Comparison of ENCODE assay signal across 39 cellular contexts in genomic region chr12:133256321-133256720, GRCh38. TPM values are rescaled to one million over a fixed set of nuclear protein-coding genes. Genes with fewer than 3 reads are reported as not detected.
"Had no signal": no experiment of that assay in that cellular context is flagged by ENCODE, and none has a peak within 500 bp of the region (broad histone marks: within the 10 kb centered on the region; RNA-seq: fewer than 3 reads in every experiment).

No MANE protein-coding gene starts in this region.

- DNase-seq: activated effector memory CD4-positive, alpha-beta T cell treated with anti-CD3 and anti-CD28 coated beads, Interleukin-2, amount 50 U/mL, for 16 hours; activated effector memory CD4-positive, alpha-beta T cell treated with Interleukin-2 at 50 U/mL for 16 hours; activated gamma-delta T cell; activated gamma-delta T cell treated with Interleukin-2 at 50 U/mL for 16 hours; activated naive CD4-positive, alpha-beta T cell; activated naive CD4-positive, alpha-beta T cell treated with anti-CD3 and anti-CD28 coated beads for 36 hours; activated naive CD4-positive, alpha-beta T cell treated with anti-CD3 and anti-CD28 coated beads, Interleukin-2, amount 10 ng/mL, durations not matched to agents 7 days and 5 days; activated naive CD4-positive, alpha-beta T cell treated with anti-CD3 and anti-CD28 coated beads, Interleukin-2, amount 50 U/mL, for 16 hours; activated naive CD4-positive, alpha-beta T cell treated with Interleukin-2 at 50 U/mL for 16 hours; activated naive CD8-positive, alpha-beta T cell treated with anti-CD3 and anti-CD28 coated beads for 36 hours; activated naive CD8-positive, alpha-beta T cell treated with anti-CD3 and anti-CD28 coated beads, Interleukin-2, amount 10 ng/mL, durations not matched to agents 7 days and 5 days; activated naive CD8-positive, alpha-beta T cell treated with anti-CD3 and anti-CD28 coated beads, Interleukin-2, amount 50 U/mL, for 24 hours; activated T-cell treated with anti-CD3 and anti-CD28 coated beads, Interleukin-2, amount 50 U/mL, for 4 hours; activated T-cell treated with anti-CD3 and anti-CD28 coated beads, Interleukin-2, amount 50 U/mL, for 48 hours; activated T-cell treated with anti-CD3 and anti-CD28 coated beads, Interleukin-2, amount 50 U/mL, for 72 hours; adrenal gland; amniotic stem cell; amygdala; anterior cingulate cortex; aorta; body of pancreas; brain microvascular endothelial cell; caudate nucleus; central memory CD4-positive, alpha-beta T cell; cerebellar nuclear complex had no signal

- H3K27me3 ChIP-seq: adrenal gland, ascending aorta, body of pancreas, brain microvascular endothelial cell, breast epithelium, cardiac muscle cell had no signal

- H3K4me1 ChIP-seq: adrenal gland, ascending aorta, body of pancreas, breast epithelium had no signal

- H3K27ac ChIP-seq: adrenal gland, ascending aorta, body of pancreas, brain microvascular endothelial cell, breast epithelium, cardiac muscle cell had no signal

- H3K4me3 ChIP-seq: adrenal gland, ascending aorta, body of pancreas, breast epithelium, cardiac muscle cell had no signal

- FAIRE-seq: astrocyte, colon had no signal

- ATAC-seq: activated naive CD4-positive, alpha-beta T cell treated with anti-CD3 and anti-CD28 coated beads, Interleukin-2, amount 50 U/mL, for 72 hours; activated naive CD8-positive, alpha-beta T cell treated with anti-CD3 and anti-CD28 coated beads, Interleukin-2, amount 50 U/mL, for 24 hours; activated T-cell treated with anti-CD3 and anti-CD28 coated beads, Interleukin-2, amount 50 U/mL, for 4 hours; activated T-cell treated with anti-CD3 and anti-CD28 coated beads, Interleukin-2, amount 50 U/mL, for 72 hours; activated T-helper 17 cell treated with anti-CD3 and anti-CD28 coated beads, Interleukin-2, amount 50 U/mL, for 72 hours; body of pancreas had no signal

- H3K9me3 ChIP-seq: adrenal gland, body of pancreas had no signal

RNA-seq across cellular contexts. Expression of gene ANHX, which starts 20.6 kb away (rescaled TPM):
- total RNA-seq: activated naive CD4-positive, alpha-beta T cell treated with anti-CD3 and anti-CD28 coated beads for 36 hours; activated naive CD4-positive, alpha-beta T cell treated with anti-CD3 and anti-CD28 coated beads, Interleukin-2, amount 50 U/mL, for 72 hours; activated naive CD8-positive, alpha-beta T cell treated with anti-CD3 and anti-CD28 coated beads for 36 hours; activated naive CD8-positive, alpha-beta T cell treated with anti-CD3 and anti-CD28 coated beads, Interleukin-2, amount 10 ng/mL, durations not matched to agents 7 days and 5 days; activated T-cell treated with anti-CD3 and anti-CD28 coated beads, Interleukin-2, amount 50 U/mL, for 4 hours; activated T-cell treated with anti-CD3 and anti-CD28 coated beads, Interleukin-2, amount 50 U/mL, for 72 hours; activated T-helper 1 cell treated with anti-CD3 and anti-CD28 coated beads, Interleukin-12 subunit alpha, Interleukin-12 subunit beta, Interleukin-2, Interleukin-4 antibody, amounts not matched to agents 30 ng/mL and 10 ng/mL and 1 ng/mL, durations not matched to agents 14 hours and 24 hours and 36 hours; activated T-helper 17 cell treated with anti-CD3 and anti-CD28 coated beads, Interleukin-2, amount 50 U/mL, for 72 hours; activated T-helper 2 cell treated with anti-CD3 and anti-CD28 coated beads, Interferon-gamma antibody, Interleukin-2, Interleukin-4, amounts not matched to agents 10 μg/mL and 5 μg/mL and 100 μg/mL, durations not matched to agents 14 hours and 24 hours and 36 hours; adrenal gland; aorta; ascending aorta; astrocyte; body of pancreas; breast epithelium; bronchial epithelial cell; cardiac muscle cell; cardiac septum; cerebellum; chondrocyte had no signal
- polyA plus RNA-seq: adipose tissue, adrenal gland, aorta, cardiac muscle cell had no signal
